In genomic region chr6:3359091-3359752, GRCh38 we compare ENCODE assay signal across 22 cellular contexts.
DNase-seq lines count a peak whose midpoint lies in the region; TF ChIP-seq lines count a peak whose summit lies in the region.
"Had no signal": no experiment of that assay in that cellular context is flagged by ENCODE, and none has a peak within 500 bp of the region (broad histone marks: within the 10 kb centered on the region; RNA-seq: fewer than 3 reads in every experiment).

No MANE protein-coding gene starts in this region.

- H3K4me1 Mint-ChIP-seq in MCF 10A (ENCODE audit: insufficient read depth, unreplicated experiment) (peaks cover 25% of the 10 kb centered on the region), glutamatergic neuron (ENCODE audit: low read depth, unreplicated experiment) (peaks cover 80% of the 10 kb centered on the region), type B pancreatic cell (ENCODE audit: unreplicated experiment) (peaks cover 68% of the 10 kb centered on the region), CD14-positive monocyte (peaks cover 25% of the 10 kb centered on the region)

- H3K36me3 Mint-ChIP-seq in MCF 10A (ENCODE audit: insufficient read depth, unreplicated experiment) (peaks cover 4% of the 10 kb centered on the region), glutamatergic neuron (ENCODE audit: unreplicated experiment) (no peaks in the 10 kb centered on the region), type B pancreatic cell (peaks cover 15% of the 10 kb centered on the region), CD14-positive monocyte (no peaks in the 10 kb centered on the region)
- H3K36me3 Mint-ChIP-seq: immature natural killer cell had no signal

- H3K9me3 Mint-ChIP-seq in MCF 10A (ENCODE audit: unreplicated experiment), result no peaks in the 10 kb centered on the region
- H3K9me3 Mint-ChIP-seq in glutamatergic neuron (ENCODE audit: unreplicated experiment), result peaks cover 30% of the 10 kb centered on the region
- H3K9me3 Mint-ChIP-seq in type B pancreatic cell, result no peaks in the 10 kb centered on the region
- peaks cover 0 to 2% (median 0%) of the 10 kb centered on the region in 7 donors for H3K9me3 Mint-ChIP-seq in CD14-positive monocyte
- H3K9me3 Mint-ChIP-seq: activated T-helper 1 cell treated with anti-CD3 and anti-CD28 coated beads, Interleukin-12 subunit alpha, Interleukin-12 subunit beta, Interleukin-2, Interleukin-4 antibody, amounts not matched to agents 30 ng/mL and 10 ng/mL and 1 ng/mL, durations not matched to agents 14 hours and 24 hours and 36 hours; immature natural killer cell had no signal

- DNase-seq in T47D (ENCODE audit: low read depth in 1 of 2, low spot score in 1 of 2) (peak; percentile 29 to 76), MCF 10A (ENCODE audit: unreplicated experiment) (no peak), adipocyte (ENCODE audit: low read depth) (peak; percentile 25), glutamatergic neuron (no peak), type B pancreatic cell (ENCODE audit: extremely low spot score, unreplicated experiment) (no peak), CD14-positive monocyte (ENCODE audit: low spot score) (no peak), GDM1 (lab: John Stamatoyannopoulos, UW) (no peak)
- no peak for DNase-seq in activated CD4-positive, CD25-positive, alpha-beta regulatory T cell (lab: John Stamatoyannopoulos, UW)
- DNase-seq: activated CD4-positive, alpha-beta T cell treated with anti-CD3 and anti-CD28 coated beads for 36 hours; HCEC 1CT; immature natural killer cell; MG63; NCI-H1436 treated with DMSO at 0.1 percent for 48 hours; retina; SHP77 treated with DMSO at 0.1 percent for 48 hours; stimulated activated CD8-positive, alpha-beta memory T cell treated with anti-CD3 and anti-CD28 coated beads, Interleukin-4, amount 100 ng/mL, for 48 hours had no signal

- H3K27ac Mint-ChIP-seq in MCF 10A (ENCODE audit: low read depth, unreplicated experiment) (no peak overlapping the region), glutamatergic neuron (ENCODE audit: unreplicated experiment) (peak overlapping the region; percentile 68), type B pancreatic cell (peak overlapping the region; percentile 44), CD14-positive monocyte (no peak overlapping the region)
- H3K27ac Mint-ChIP-seq: activated CD4-positive, alpha-beta T cell treated with anti-CD3 and anti-CD28 coated beads for 36 hours; activated naive CD8-positive, alpha-beta T cell; activated T-helper 1 cell treated with anti-CD3 and anti-CD28 coated beads, Interleukin-12 subunit alpha, Interleukin-12 subunit beta, Interleukin-2, Interleukin-4 antibody, amounts not matched to agents 30 ng/mL and 10 ng/mL and 1 ng/mL, durations not matched to agents 14 hours and 24 hours and 36 hours; immature natural killer cell had no signal

- H3K9me3 ChIP-seq in adipocyte (ENCODE audit: control insufficient read depth, low read length), result no peaks in the 10 kb centered on the region
- H3K9me3 ChIP-seq: A549, MG63, neutrophil, vagina had no signal

- no TSS peak for BruUV-seq in MCF 10A (replicated peaks; lab: Mats Ljungman, UMichigan)

- H3K27me3 Mint-ChIP-seq in MCF 10A (ENCODE audit: insufficient read depth, unreplicated experiment) (no peaks in the 10 kb centered on the region), glutamatergic neuron (ENCODE audit: unreplicated experiment) (peaks cover 18% of the 10 kb centered on the region), type B pancreatic cell (no peaks in the 10 kb centered on the region), CD14-positive monocyte (ENCODE audit: low read depth in 3 of 3) (peaks cover 3 to 6% (median 4%) of the 10 kb centered on the region in 3 donors)
- H3K27me3 Mint-ChIP-seq: activated CD4-positive, alpha-beta T cell treated with anti-CD3 and anti-CD28 coated beads for 36 hours; activated naive CD8-positive, alpha-beta T cell had no signal

- no peak for TF ChIP-seq CTCF in MCF 10A (IDR thresholded peaks at IDR 0.05; ENCODE audit: unreplicated experiment)
- TF ChIP-seq CTCF in glutamatergic neuron (IDR thresholded peaks at IDR 0.05; ENCODE audit: partially characterized antibody, unreplicated experiment), result no peak
- no peak for TF ChIP-seq CTCF in type B pancreatic cell (conservative IDR thresholded peaks at IDR 0.05)
- no peak for TF ChIP-seq CTCF in CD14-positive monocyte (IDR thresholded peaks at IDR 0.05)

- H3K4me3 ChIP-seq in adipocyte (ENCODE audit: low read length), result no peak overlapping the region
- H3K4me3 ChIP-seq: A549, coronary artery, MG63, vagina had no signal

- H3K9ac ChIP-seq in adipocyte (ENCODE audit: low read length), result no peak overlapping the region

- H3K4me3 Mint-ChIP-seq in MCF 10A (ENCODE audit: unreplicated experiment) (no peak overlapping the region), glutamatergic neuron (ENCODE audit: unreplicated experiment) (peak overlapping the region; percentile 23), type B pancreatic cell (no peak overlapping the region), CD14-positive monocyte (no peak overlapping the region)
- H3K4me3 Mint-ChIP-seq: activated CD4-positive, alpha-beta T cell treated with anti-CD3 and anti-CD28 coated beads for 36 hours; activated naive CD8-positive, alpha-beta T cell; activated T-helper 1 cell treated with anti-CD3 and anti-CD28 coated beads, Interleukin-12 subunit alpha, Interleukin-12 subunit beta, Interleukin-2, Interleukin-4 antibody, amounts not matched to agents 30 ng/mL and 10 ng/mL and 1 ng/mL, durations not matched to agents 14 hours and 24 hours and 36 hours; immature natural killer cell had no signal

- H3K27me3 ChIP-seq in adipocyte (replicated peaks; ENCODE audit: control insufficient read depth, insufficient read depth, low read length), result no peaks in the 10 kb centered on the region
- H3K27me3 ChIP-seq: MG63, vagina had no signal

- in situ Hi-C loops in T47D (cut with HindIII; ENCODE audit: low pct_unique_long_range_greater_than_20kb, low sequenced_read_pairs), result no loop called here

- peaks cover 32% of the 10 kb centered on the region for H3K4me1 ChIP-seq in adipocyte (ENCODE audit: control insufficient read depth, insufficient read depth, low read length)

- POLR2A ChIA-PET in MCF 10A (lab: Yijun Ruan, JAX), result interaction anchor here (0.9 kb wide), 1 partner anchor 8 kb away, joined by 3 read pairs; no protein-coding TSS in a partner anchor

- intact Hi-C loops in MCF 10A (cut with micrococcal nuclease) (no loop called here), CD14-positive monocyte (cut with micrococcal nuclease) (loop anchor here (5.0 to 10.0 kb wide), 2 partner anchors 102 to 236 kb away; partner anchors contain the start of gene PSMG4 (in 1 of the 2))

- H3K36me3 ChIP-seq in adipocyte (ENCODE audit: control insufficient read depth, insufficient read depth, low read length, severe bottlenecking), result no peaks in the 10 kb centered on the region
- H3K36me3 ChIP-seq: MG63, neutrophil, vagina had no signal

- CTCF ChIA-PET in MCF 10A (lab: Yijun Ruan, JAX), result no interaction called here

Comparison
In these comparisons a context has a peak if more than half of its experiments do, and no peak if none do; other contexts are left out.
1. DNase-seq: peak in T47D (2 of 2) and adipocyte (single experiment); none in MCF 10A (single experiment), glutamatergic neuron (single experiment), type B pancreatic cell (single experiment), CD14-positive monocyte (single experiment), activated CD4-positive, CD25-positive, alpha-beta regulatory T cell (0 of 4) and GDM1 (single experiment).
2. H3K27ac Mint-ChIP-seq: peak in glutamatergic neuron (single experiment) and type B pancreatic cell (single experiment); none in MCF 10A (single experiment) and CD14-positive monocyte (0 of 7).